ENCODE assay signal across 2 cellular contexts in genomic region chr22:23969071-23969470, GRCh38.
TF ChIP-seq lines count a peak whose summit lies in the region.

No MANE protein-coding gene starts in this region.

TF ChIP-seq in A549, 52 proteins besides CTCF, POLR2A, EP300 and RAD21:
- TF ChIP-seq RNF2 (IDR thresholded peaks at IDR 0.05; ENCODE audit: borderline replicate concordance, low read depth) (no peak), USF2 (IDR thresholded peaks at IDR 0.05) (no peak), TP53 (CRISPR knock-in tag; IDR thresholded peaks at IDR 0.05) (no peak), BCL3 (IDR thresholded peaks at IDR 0.05) (no peak), HOXB13 (CRISPR knock-in tag; IDR thresholded peaks at IDR 0.05; ENCODE audit: low read depth) (no peak), ZSCAN20 (CRISPR knock-in tag; IDR thresholded peaks at IDR 0.05) (no peak), PHF8 (IDR thresholded peaks at IDR 0.05; ENCODE audit: borderline replicate concordance, low read depth) (no peak), SMC3 (IDR thresholded peaks at IDR 0.05) (no peak), MAZ (IDR thresholded peaks at IDR 0.05; ENCODE audit: borderline replicate concordance, low read depth, low read length) (no peak), JUNB (IDR thresholded peaks at IDR 0.05) (no peak), TFCP2L1 (CRISPR knock-in tag; IDR thresholded peaks at IDR 0.05) (no peak), BHLHE40 (IDR thresholded peaks at IDR 0.05; ENCODE audit: low read depth, low read length) (no peak)

TF ChIP-seq in GM12878, 131 proteins besides CTCF, POLR2A, EP300 and RAD21:
- TF ChIP-seq EZH2 (IDR thresholded peaks at IDR 0.05; ENCODE audit: borderline replicate concordance, control insufficient read depth, low read depth, low read length) (no peak), CBFB (IDR thresholded peaks at IDR 0.05; ENCODE audit: low read depth) (no peak), POLR2AphosphoS5 (IDR thresholded peaks at IDR 0.05; ENCODE audit: low read length) (no peak), ATF2 (IDR thresholded peaks at IDR 0.05; ENCODE audit: low read length) (no peak), ZNF687 (IDR thresholded peaks at IDR 0.05) (no peak), MLLT1 (IDR thresholded peaks at IDR 0.05) (no peak), MAX (IDR thresholded peaks at IDR 0.05; ENCODE audit: low read depth, low read length) (no peak), TCF12 (IDR thresholded peaks at IDR 0.05; ENCODE audit: low read depth, low read length) (no peak), TCF7 (IDR thresholded peaks at IDR 0.05; ENCODE audit: borderline replicate concordance) (no peak), TARDBP (IDR thresholded peaks at IDR 0.05; ENCODE audit: borderline replicate concordance) (no peak), MYC (IDR thresholded peaks at IDR 0.05; ENCODE audit: insufficient read depth, insufficient read length, insufficient replicate concordance, low read length, severe bottlenecking) (no peak), PBX3 (IDR thresholded peaks at IDR 0.05; ENCODE audit: insufficient replicate concordance, low read depth, low read length) (no peak), CUX1 (IDR thresholded peaks at IDR 0.05; ENCODE audit: insufficient replicate concordance, low read depth, low read length) (no peak), RELA (IDR thresholded peaks at IDR 0.05; ENCODE audit: borderline replicate concordance, partially characterized antibody) (no peak), WRNIP1 (IDR thresholded peaks at IDR 0.05; ENCODE audit: borderline replicate concordance, low read depth, low read length) (no peak), SRF (IDR thresholded peaks at IDR 0.05; ENCODE audit: low read depth in 2 of 2, low read length in 2 of 2) (no peak), BCL3 (IDR thresholded peaks at IDR 0.05; ENCODE audit: borderline replicate concordance, insufficient read depth, low read depth, low read length, poor library complexity, severe bottlenecking) (no peak), POU2F2 (IDR thresholded peaks at IDR 0.05; ENCODE audit: borderline replicate concordance, low read depth, low read length) (no peak)
TF ChIP-seq in GM12878: peak in this region for 0.
